In genomic region chr12:8742501-8742900, GRCh38 we compare ENCODE assay signal across 17 cellular contexts. TPM values are rescaled to one million over a fixed set of nuclear protein-coding genes. Genes with fewer than 3 reads are reported as not detected.
DNase-seq lines count a peak whose midpoint lies in the region; ATAC-seq and TF ChIP-seq lines count a peak whose summit lies in the region.
"Had no signal": no experiment of that assay in that cellular context is flagged by ENCODE, and none has a peak within 500 bp of the region (broad histone marks: within the 10 kb centered on the region; RNA-seq: fewer than 3 reads in every experiment).

No MANE protein-coding gene starts in this region.

- H3K14ac ChIP-seq in trophoblast cell (ENCODE audit: low read length), result no peak overlapping the region

- H4K12ac ChIP-seq in trophoblast cell (ENCODE audit: low read depth, low read length), result no peak overlapping the region

- no peak overlapping the region for H2BK120ac ChIP-seq in trophoblast cell (ENCODE audit: insufficient read depth, low read length, poor library complexity)

- H4K20me1 ChIP-seq in SK-N-SH (ENCODE audit: insufficient read depth), result peaks cover 7% of the 10 kb centered on the region; the same call in 1 of the 2 replicates

- DNase-seq in EH (ENCODE audit: low read depth) (peak; percentile 75), SK-N-SH (no peak), fibroblast of gingiva (ENCODE audit: low read depth) (peak; percentile 78), trophoblast cell (peak; percentile 74 to 82), SW 1271 (lab: John Stamatoyannopoulos, UW) (no peak), SHP77 treated with DMSO at 0.1 percent for 48 hours (lab: John Stamatoyannopoulos, UW) (no peak), sigmoid colon (no peak)
- DNase-seq: activated naive CD4-positive, alpha-beta T cell treated with anti-CD3 and anti-CD28 coated beads, Interleukin-2, amount 50 U/mL, for 16 hours; CD4-positive, alpha-beta T cell; cortex of kidney; gastrocnemius medialis; GF-D8; NCI-H2171; NK-92 treated with Interleukin-12 subunit alpha and Interleukin-12 subunit beta, amount 100 ng/mL, for 24 hours; stimulated activated CD4-positive, alpha-beta T cell treated with anti-CD3 and anti-CD28 coated beads, Interleukin-2, amount 100 ng/mL, for 48 hours had no signal

- no peak overlapping the region for H2BK12ac ChIP-seq in trophoblast cell (ENCODE audit: low read length)

- POLR2A ChIA-PET in SK-N-SH (lab: Yijun Ruan, JAX), result no interaction called here

- H3K9me3 ChIP-seq in SK-N-SH, result no peaks in the 10 kb centered on the region
- H3K9me3 ChIP-seq in trophoblast cell (ENCODE audit: insufficient read depth, low read depth, low read length), result no peaks in the 10 kb centered on the region
- no peaks in the 10 kb centered on the region for H3K9me3 ChIP-seq in sigmoid colon

- H4K8ac ChIP-seq in trophoblast cell (ENCODE audit: low read depth, low read length), result no peak overlapping the region

- CTCF ChIA-PET in SK-N-SH (lab: Yijun Ruan, JAX), result no interaction called here

- H3K4ac ChIP-seq in trophoblast cell (ENCODE audit: low read depth, low read length), result peak overlapping the region; percentile 15

- H3K4me3 ChIP-seq in SK-N-SH (ENCODE audit: low read depth in 2 of 2, low read length in 1 of 2) (no peak overlapping the region), trophoblast cell (ENCODE audit: low read depth, low read length) (no peak overlapping the region), sigmoid colon (no peak overlapping the region)
- H3K4me3 ChIP-seq: gastrocnemius medialis had no signal

- H3F3A ChIP-seq in SK-N-SH (replicated peaks; ENCODE audit: insufficient read depth), result peaks cover 4% of the 10 kb centered on the region

- no peak overlapping the region for H3K4me2 ChIP-seq in SK-N-SH
- no peak overlapping the region for H3K4me2 ChIP-seq in trophoblast cell (ENCODE audit: low read length)

- no peak for TF ChIP-seq RAD21 in SK-N-SH (IDR thresholded peaks at IDR 0.05; ENCODE audit: low read length)

- H2AK5ac ChIP-seq in trophoblast cell (ENCODE audit: low read length), result no peak overlapping the region

- H3K79me2 ChIP-seq in SK-N-SH (ENCODE audit: insufficient read depth), result peaks cover 53% of the 10 kb centered on the region; the same call in 1 of the 2 replicates
- peaks cover 3% of the 10 kb centered on the region for H3K79me2 ChIP-seq in trophoblast cell (ENCODE audit: control insufficient read depth, insufficient read depth, low read length, poor library complexity)

- no peaks in the 10 kb centered on the region for H3K79me1 ChIP-seq in trophoblast cell (ENCODE audit: low read length)

- TF ChIP-seq CTCF in SK-N-SH (IDR thresholded peaks at IDR 0.05), result no peak
- no peak for TF ChIP-seq CTCF in sigmoid colon (IDR thresholded peaks at IDR 0.05)

- H3K23ac ChIP-seq in trophoblast cell (ENCODE audit: low read length), result no peak overlapping the region

- no peak overlapping the region for H3K27ac ChIP-seq in SK-N-SH (ENCODE audit: low read depth in 2 of 2, low read length in 1 of 2)
- no peak overlapping the region for H3K27ac ChIP-seq in trophoblast cell (ENCODE audit: low read depth, low read length)
- no peak overlapping the region for H3K27ac ChIP-seq in sigmoid colon
- H3K27ac ChIP-seq: gastrocnemius medialis, HL-60 had no signal

- WGBS in SK-N-SH (ENCODE audit: low lambda C conversion rate), result 100% methylated on average over 1 of the region's 1 CpG
- WGBS in trophoblast cell (ENCODE audit: extremely low coverage, insufficient coverage, insufficient read length), result no CpG with 5 or more reads among the region's 1 CpG
- 88 to 95% methylated on average over 1 of the region's 1 CpG for WGBS in sigmoid colon, 2 donors

- H2AFZ ChIP-seq in SK-N-SH (ENCODE audit: low read depth) (no peak overlapping the region), trophoblast cell (ENCODE audit: insufficient read depth, low read length, poor library complexity) (no peak overlapping the region)

- TF ChIP-seq POLR2A in sigmoid colon (IDR thresholded peaks at IDR 0.05), result no peak

- H3K18ac ChIP-seq in trophoblast cell (ENCODE audit: low read length), result no peak overlapping the region

- TF ChIP-seq EP300 in SK-N-SH (IDR thresholded peaks at IDR 0.05; ENCODE audit: borderline replicate concordance in 1 of 2, low read depth in 1 of 2, low read length in 1 of 2) (no peak), sigmoid colon (IDR thresholded peaks at IDR 0.05) (no peak)

- H3K27me3 ChIP-seq in SK-N-SH (ENCODE audit: insufficient read depth) (no peaks in the 10 kb centered on the region), trophoblast cell (ENCODE audit: insufficient read depth, low read length) (no peaks in the 10 kb centered on the region), sigmoid colon (no peaks in the 10 kb centered on the region)
- H3K27me3 ChIP-seq: gastrocnemius medialis had no signal

- H3K9ac ChIP-seq in SK-N-SH (no peak overlapping the region), trophoblast cell (ENCODE audit: low read length) (no peak overlapping the region)

- H3K4me1 ChIP-seq in SK-N-SH (ENCODE audit: control insufficient read depth in 1 of 2, insufficient read depth in 2 of 2, low read depth in 1 of 2, low read length in 1 of 2) (peaks cover 0 to 5% of the 10 kb centered on the region in 2 experiments; a peak in 1 of 4 replicates), trophoblast cell (ENCODE audit: control insufficient read depth in 1 of 2, insufficient read depth in 2 of 2, low read length in 2 of 2) (peaks cover 2 to 7% of the 10 kb centered on the region in 2 experiments), sigmoid colon (peaks cover 0 to 16% (median 8%) of the 10 kb centered on the region in 4 donors)

- ATAC-seq in GM18907 (IDR thresholded peaks at IDR 0.05; ENCODE audit: unreplicated experiment), result no peak
- ATAC-seq: gastrocnemius medialis had no signal

- H3K36me3 ChIP-seq in SK-N-SH (replicated peaks in 1 of 2; ENCODE audit: control insufficient read depth in 1 of 2, insufficient read depth in 2 of 2, low read length in 1 of 2) (peaks cover 0 to 16% of the 10 kb centered on the region in 2 experiments), trophoblast cell (ENCODE audit: control insufficient read depth in 1 of 2, insufficient read depth in 2 of 2, low read length in 2 of 2) (peaks cover 7 to 9% of the 10 kb centered on the region in 2 experiments), sigmoid colon (no peaks in the 10 kb centered on the region)
- H3K36me3 ChIP-seq: gastrocnemius medialis had no signal

- H3K9me2 ChIP-seq in SK-N-SH, result no peaks in the 10 kb centered on the region

- H4K91ac ChIP-seq in trophoblast cell (ENCODE audit: low read depth, low read length), result no peak overlapping the region

- intact Hi-C loops in sigmoid colon (cut with DNase I), result loop anchor here (5.0 kb wide), 1 partner anchor 50 kb away; no protein-coding TSS in a partner anchor

- no peak overlapping the region for H2BK5ac ChIP-seq in trophoblast cell (ENCODE audit: low read depth, low read length, poor library complexity)

TF ChIP-seq in SK-N-SH, 30 proteins besides CTCF, POLR2A, EP300 and RAD21:
- TF ChIP-seq JUND (IDR thresholded peaks at IDR 0.05), result peak; percentile 42; the same call in 1 of the 2 replicates
- TF ChIP-seq GATA2 (CRISPR knock-in tag; IDR thresholded peaks at IDR 0.05), result no peak
- TF ChIP-seq, protein P1, sequence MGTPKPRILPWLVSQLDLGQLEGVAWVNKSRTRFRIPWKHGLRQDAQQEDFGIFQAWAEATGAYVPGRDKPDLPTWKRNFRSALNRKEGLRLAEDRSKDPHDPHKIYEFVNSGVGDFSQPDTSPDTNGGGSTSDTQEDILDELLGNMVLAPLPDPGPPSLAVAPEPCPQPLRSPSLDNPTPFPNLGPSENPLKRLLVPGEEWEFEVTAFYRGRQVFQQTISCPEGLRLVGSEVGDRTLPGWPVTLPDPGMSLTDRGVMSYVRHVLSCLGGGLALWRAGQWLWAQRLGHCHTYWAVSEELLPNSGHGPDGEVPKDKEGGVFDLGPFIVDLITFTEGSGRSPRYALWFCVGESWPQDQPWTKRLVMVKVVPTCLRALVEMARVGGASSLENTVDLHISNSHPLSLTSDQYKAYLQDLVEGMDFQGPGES (IDR thresholded peaks at IDR 0.05; ENCODE audit: low read depth, low read length), result no peak
- TF ChIP-seq RFX5 (IDR thresholded peaks at IDR 0.05; ENCODE audit: low read length), result no peak
- TF ChIP-seq TCF12 (IDR thresholded peaks at IDR 0.05), result no peak
- no peak for TF ChIP-seq FOXJ3 (CRISPR knock-in tag; IDR thresholded peaks at IDR 0.05)
- TF ChIP-seq USF1 (IDR thresholded peaks at IDR 0.05; ENCODE audit: borderline replicate concordance, low read depth), result no peak
- no peak for TF ChIP-seq TAF1 (IDR thresholded peaks at IDR 0.05; ENCODE audit: borderline replicate concordance, low read depth, low read length)
- no peak for TF ChIP-seq EZH2phosphoT487 (IDR thresholded peaks at IDR 0.05; ENCODE audit: borderline replicate concordance, low read depth)
- TF ChIP-seq ELF1 (IDR thresholded peaks at IDR 0.05), result no peak
- TF ChIP-seq FOXM1 (IDR thresholded peaks at IDR 0.05; ENCODE audit: low read depth), result no peak
- peak; percentile 15; the same call in 1 of the 2 replicates for TF ChIP-seq FOSL2 (IDR thresholded peaks at IDR 0.05; ENCODE audit: borderline replicate concordance, low read depth)
- peak; percentile 58 for TF ChIP-seq NFIC (IDR thresholded peaks at IDR 0.05; ENCODE audit: borderline replicate concordance)
- no peak for TF ChIP-seq SIN3A (IDR thresholded peaks at IDR 0.05; ENCODE audit: borderline replicate concordance, low read depth, low read length)

RNA-seq across cellular contexts. Expression of gene RIMKLB, which starts 44.7 kb away (rescaled TPM):
- 24.5 and 33.3 TPM in 2 replicates for polyA plus RNA-seq in SK-N-SH (2012; rRNA removed)
- polyA plus RNA-seq in SK-N-SH (2012; cell fraction: cytosol; rRNA removed), result 18.4 and 25.4 TPM in 2 replicates
- polyA plus RNA-seq in SK-N-SH (2012; cell fraction: nucleus; rRNA removed), result 73.1 and 111 TPM in 2 replicates
- 62.1 and 62.8 TPM in 2 replicates for polyA plus RNA-seq in trophoblast cell (2013)
- 10 to 100 TPM; 52.3 to 60.4 (median 57.6) TPM for total RNA-seq in sigmoid colon
- 1 to 10 TPM in 2 of 3 donors, under 1 TPM in 1; 0.23 to 8.5 (median 8.4) TPM for polyA plus RNA-seq in sigmoid colon

Comparison
In these comparisons a context has a peak if more than half of its experiments do, and no peak if none do; other contexts are left out.
1. DNase-seq: peak in EH (single experiment), fibroblast of gingiva (single experiment) and trophoblast cell (2 of 2); none in SK-N-SH (single experiment), SW 1271 (0 of 2), SHP77 treated with DMSO at 0.1 percent for 48 hours (single experiment) and sigmoid colon (single experiment).